ENCODE assay signal across 8 cellular contexts in the genomic region with DNA sequence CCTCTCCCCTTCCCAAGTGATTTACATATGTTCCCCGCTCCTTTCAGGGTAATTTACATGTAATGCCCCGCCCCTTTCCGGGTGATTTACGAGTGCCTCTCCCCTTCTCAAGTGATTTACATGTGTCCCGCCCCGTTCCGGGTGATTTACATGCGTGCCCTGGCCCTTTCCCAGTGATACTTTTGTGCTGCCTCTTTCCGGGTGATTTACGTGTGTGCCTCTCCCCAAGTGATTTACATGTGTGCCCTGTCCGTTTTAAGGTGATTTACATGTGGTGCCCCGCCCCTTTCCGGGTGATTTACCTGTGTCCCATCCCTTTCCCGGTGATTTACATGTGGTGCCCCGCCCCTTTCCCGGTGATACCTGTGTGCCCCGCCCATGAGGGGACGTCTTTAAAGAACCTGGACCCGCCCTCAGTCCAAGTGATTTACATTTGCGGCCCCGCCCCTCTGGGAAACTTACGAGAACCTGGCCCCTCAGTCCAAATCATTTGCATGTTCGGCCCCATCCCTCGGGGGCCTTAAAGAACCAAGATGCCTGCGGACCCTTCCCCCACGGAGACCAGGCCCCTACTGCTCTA. TPM values are rescaled to one million over a fixed set of nuclear protein-coding genes. Genes with fewer than 3 reads are reported as not detected.
DNase-seq lines count a peak whose midpoint lies in the region; ATAC-seq, FAIRE-seq and TF ChIP-seq lines count a peak whose summit lies in the region.

No MANE protein-coding gene starts in this region.

- H3K79me2 ChIP-seq in keratinocyte (ENCODE audit: control insufficient read depth, insufficient read depth, low read length): peaks cover 25% of the 10 kb centered on the region

- H4K20me1 ChIP-seq in keratinocyte (ENCODE audit: control insufficient read depth, extremely low read depth, insufficient read depth, low read length): peaks cover 5% of the 10 kb centered on the region

- peak overlapping the region; percentile 75 for H3K9ac ChIP-seq in keratinocyte (ENCODE audit: control insufficient read depth, extremely low read depth, insufficient read depth, low read length)

- DNase-seq in NCI-H2196 treated with DMSO at 0.1 percent for 48 hours (lab: John Stamatoyannopoulos, UW; ENCODE audit: unreplicated experiment) (peak; percentile 100), keratinocyte (ENCODE audit: low read depth, low spot score) (peak; percentile 97)
- DNase-seq in activated CD4-positive, CD25-positive, alpha-beta regulatory T cell treated with anti-CD3 and anti-CD28 coated beads, Interleukin-2, amount 50 U/mL, for 16 hours (ENCODE audit: low read depth, low spot score): peak; percentile 75
- peak; percentile 71 to 76 for DNase-seq in central memory CD8-positive, alpha-beta T cell (ENCODE audit: low spot score in 2 of 2)
- peak; percentile 65 to 90 (median 73) for DNase-seq in stimulated activated CD4-positive, alpha-beta T cell treated with anti-CD3 and anti-CD28 coated beads, Interleukin-1b, Interleukin-23, amount 100 ng/mL, for 24 hours (ENCODE audit: low read depth in 4 of 4, low spot score in 1 of 4)

- peak overlapping the region; percentile 52 to 79 (median 73) for H3K4me3 ChIP-seq in keratinocyte (ENCODE audit: control insufficient read depth in 2 of 3, extremely low read depth in 1 of 3, insufficient read depth in 2 of 3, low read depth in 1 of 3, low read length in 3 of 3)

- H3K36me3 Mint-ChIP-seq in central memory CD8-positive, alpha-beta T cell (ENCODE audit: insufficient read depth): peaks cover 43% of the 10 kb centered on the region

- peak overlapping the region; percentile 88 for H3K27ac Mint-ChIP-seq in central memory CD8-positive, alpha-beta T cell (ENCODE audit: low read depth)

- ATAC-seq in GM18861 (IDR thresholded peaks at IDR 0.05; ENCODE audit: unreplicated experiment) (peak; percentile 34), HG03066 (IDR thresholded peaks at IDR 0.05; ENCODE audit: low read depth, unreplicated experiment) (peak; percentile 37)
- ATAC-seq in central memory CD8-positive, alpha-beta T cell (replicated peaks; ENCODE audit: extremely low read depth, poor library complexity, severe bottlenecking): peak; percentile 54

- H3K4me3 Mint-ChIP-seq in central memory CD8-positive, alpha-beta T cell: peak overlapping the region; percentile 86

- TF ChIP-seq CTCF in 22Rv1 (IDR thresholded peaks at IDR 0.05) (no peak), keratinocyte (optimal IDR thresholded peaks at IDR 0.05 in 1 of 3, IDR thresholded peaks at IDR 0.05 in 1 of 3, conservative IDR thresholded peaks at IDR 0.05 in 1 of 3; ENCODE audit: extremely low read depth in 1 of 3, insufficient read depth in 2 of 3, low read length in 3 of 3) (no peak)

- peaks cover 36% of the 10 kb centered on the region for H3K4me1 Mint-ChIP-seq in central memory CD8-positive, alpha-beta T cell

- H3K27ac ChIP-seq in 22Rv1 (peak overlapping the region; percentile 99), keratinocyte (ENCODE audit: control insufficient read depth, insufficient read depth, low read length) (peak overlapping the region; percentile 87)

- H3K27me3 ChIP-seq in keratinocyte (ENCODE audit: control insufficient read depth, extremely low read depth, insufficient read depth, low read length): no peaks in the 10 kb centered on the region

- peaks cover 10% of the 10 kb centered on the region for H3K27me3 Mint-ChIP-seq in central memory CD8-positive, alpha-beta T cell

- no peaks in the 10 kb centered on the region for H3K9me3 ChIP-seq in keratinocyte (ENCODE audit: control insufficient read depth, low read depth, low read length)

- H3K4me1 ChIP-seq in keratinocyte (ENCODE audit: control insufficient read depth, extremely low read depth, insufficient read depth, low read length): peaks cover 7% of the 10 kb centered on the region

- H2AFZ ChIP-seq in keratinocyte (ENCODE audit: control insufficient read depth, low read length): peak overlapping the region; percentile 60

- FAIRE-seq in keratinocyte (lab: Jason Lieb, UNC): no peak

- H3K4me2 ChIP-seq in keratinocyte (ENCODE audit: control insufficient read depth, extremely low read depth, insufficient read depth, low read depth, low read length): peak overlapping the region; percentile 76

- peaks cover under 1 to 17% of the 10 kb centered on the region in 2 experiments for H3K36me3 ChIP-seq in keratinocyte (ENCODE audit: control insufficient read depth in 2 of 2, extremely low read depth in 1 of 2, insufficient read depth in 2 of 2, low read length in 2 of 2)

- no peaks in the 10 kb centered on the region for H3K9me1 ChIP-seq in keratinocyte (ENCODE audit: control insufficient read depth, extremely low read depth, insufficient read depth, low read length)

- dilution Hi-C loops in keratinocyte (cut with MboI; ENCODE audit: extremely low pct_ligation_motif_present, low sequenced_read_pairs): no loop called here

- no peaks in the 10 kb centered on the region for H3K9me3 Mint-ChIP-seq in central memory CD8-positive, alpha-beta T cell

RNA-seq across cellular contexts. Expression of gene LENG9, which starts 0.6 kb away (rescaled TPM):
- polyA plus RNA-seq in keratinocyte: 1.3 to 2.2 TPM (median 2.1 TPM) in 3 replicates
- polyA plus RNA-seq in keratinocyte (2011; ENCODE audit: low read depth): 0.41 TPM
- polyA plus RNA-seq in keratinocyte (2011; cell fraction: cytosol; rRNA removed): 1.2 and 2.8 TPM in 2 replicates
- polyA plus RNA-seq in keratinocyte (2011; cell fraction: nucleus; rRNA removed): 1.9 and 3.5 TPM in 2 replicates
- polyA plus RNA-seq in keratinocyte (2012; ENCODE audit: low replicate concordance): 2.4 and 5.8 TPM in 2 replicates
- 1.2 to 3.3 TPM (median 2.0 TPM) in 3 replicates for polyA minus RNA-seq in keratinocyte
- polyA minus RNA-seq in keratinocyte (2011; cell fraction: cytosol; rRNA and poly(A)+ RNA removed): 8.1 TPM
- 3.3 and 4.0 TPM in 2 replicates for polyA minus RNA-seq in keratinocyte (2011; cell fraction: nucleus; rRNA and poly(A)+ RNA removed)

RNA-seq across cellular contexts. Expression of gene CDC42EP5, which starts 9.0 kb away (rescaled TPM):
- 8.6 to 16.4 TPM (median 9.4 TPM) in 3 replicates for polyA plus RNA-seq in keratinocyte
- 4.4 TPM for polyA plus RNA-seq in keratinocyte (2011; ENCODE audit: low read depth)
- 4.9 and 31.9 TPM in 2 replicates for polyA plus RNA-seq in keratinocyte (2011; cell fraction: cytosol; rRNA removed)
- polyA plus RNA-seq in keratinocyte (2011; cell fraction: nucleus; rRNA removed): 4.2 and 13.3 TPM in 2 replicates
- polyA plus RNA-seq in keratinocyte (2012; ENCODE audit: low replicate concordance): 19.2 and 29.7 TPM in 2 replicates
- polyA minus RNA-seq in keratinocyte: 0.67 to 1.7 TPM (median 1.2 TPM) in 3 replicates
- polyA minus RNA-seq in keratinocyte (2011; cell fraction: cytosol; rRNA and poly(A)+ RNA removed): 34.3 TPM
- polyA minus RNA-seq in keratinocyte (2011; cell fraction: nucleus; rRNA and poly(A)+ RNA removed): 3.3 and 3.6 TPM in 2 replicates

RNA-seq across cellular contexts. Expression of gene LENG8, which starts 15.1 kb away (rescaled TPM):
- 29.4 to 75.6 TPM (median 33.4 TPM) in 3 replicates for polyA plus RNA-seq in keratinocyte
- 32.7 TPM for polyA plus RNA-seq in keratinocyte (2011; ENCODE audit: low read depth)
- 4.1 and 6.2 TPM in 2 replicates for polyA plus RNA-seq in keratinocyte (2011; cell fraction: cytosol; rRNA removed)
- polyA plus RNA-seq in keratinocyte (2011; cell fraction: nucleus; rRNA removed): 793 and 1,107 TPM in 2 replicates
- polyA plus RNA-seq in keratinocyte (2012; ENCODE audit: low replicate concordance): 45.7 and 76.8 TPM in 2 replicates
- 61.8 to 117 TPM (median 66.2 TPM) in 3 replicates for polyA minus RNA-seq in keratinocyte
- polyA minus RNA-seq in keratinocyte (2011; cell fraction: cytosol; rRNA and poly(A)+ RNA removed): 29.4 TPM
- 115 and 133 TPM in 2 replicates for polyA minus RNA-seq in keratinocyte (2011; cell fraction: nucleus; rRNA and poly(A)+ RNA removed)

RNA-seq across cellular contexts. Expression of gene LAIR2, which starts 38.5 kb away (rescaled TPM):
- not detected in 3 replicates for polyA plus RNA-seq in keratinocyte
- polyA plus RNA-seq in keratinocyte (2011; ENCODE audit: low read depth): not detected
- not detected in 2 replicates for polyA plus RNA-seq in keratinocyte (2011; cell fraction: cytosol; rRNA removed)
- polyA plus RNA-seq in keratinocyte (2011; cell fraction: nucleus; rRNA removed): not detected in 2 replicates
- not detected in 2 replicates for polyA plus RNA-seq in keratinocyte (2012; ENCODE audit: low replicate concordance)
- polyA minus RNA-seq in keratinocyte: not detected in 3 replicates
- not detected for polyA minus RNA-seq in keratinocyte (2011; cell fraction: cytosol; rRNA and poly(A)+ RNA removed)
- polyA minus RNA-seq in keratinocyte (2011; cell fraction: nucleus; rRNA and poly(A)+ RNA removed): not detected in 2 replicates

RNA-seq across cellular contexts. Expression of gene TTYH1, which starts 48.9 kb away (rescaled TPM):
- polyA plus RNA-seq in keratinocyte: 0.05 to 0.13 TPM in 2 of 3 replicates, not detected in the other
- 0.96 TPM for polyA plus RNA-seq in keratinocyte (2011; ENCODE audit: low read depth)
- polyA plus RNA-seq in keratinocyte (2011; cell fraction: cytosol; rRNA removed): 0.14 TPM in 1 of 2 replicates, not detected in the other
- polyA plus RNA-seq in keratinocyte (2011; cell fraction: nucleus; rRNA removed): not detected in 2 replicates
- 0.07 and 0.73 TPM in 2 replicates for polyA plus RNA-seq in keratinocyte (2012; ENCODE audit: low replicate concordance)
- not detected in 3 replicates for polyA minus RNA-seq in keratinocyte
- polyA minus RNA-seq in keratinocyte (2011; cell fraction: cytosol; rRNA and poly(A)+ RNA removed): not detected
- not detected in 2 replicates for polyA minus RNA-seq in keratinocyte (2011; cell fraction: nucleus; rRNA and poly(A)+ RNA removed)

Comparison
In these comparisons a context has a peak if more than half of its experiments do, and no peak if none do; other contexts are left out.
1. Peak in every context shown above with its lines: DNase-seq, ATAC-seq, H3K4me3 ChIP-seq and H3K27ac ChIP-seq.